11 cellular contexts compared by ENCODE assay signal in genomic region chr1:1322952-1323351, GRCh38. TPM values are rescaled to one million over a fixed set of nuclear protein-coding genes. Genes with fewer than 3 reads are reported as not detected.
A peak's percentile ranks its signal among the peaks of the same experiment; 100 is the strongest.
DNase-seq lines count a peak whose midpoint lies in the region; ATAC-seq, FAIRE-seq and TF ChIP-seq lines count a peak whose summit lies in the region.
"Had no signal": no experiment of that assay in that cellular context is flagged by ENCODE, and none has a peak within 500 bp of the region (broad histone marks: within the 10 kb centered on the region; RNA-seq: fewer than 3 reads in every experiment).

No MANE protein-coding gene starts in this region.

- peaks cover 27% of the 10 kb centered on the region for H3K36me3 Mint-ChIP-seq in activated B cell treated with CpG ODN at 0.5 μM for 24 hours (ENCODE audit: low read depth)

- H3K4me3 Mint-ChIP-seq in activated B cell treated with CpG ODN at 0.5 μM for 24 hours = peak overlapping the region; percentile 86

- no peak overlapping the region for H3K4me3 ChIP-seq in A549
- H3K4me3 ChIP-seq in DND-41 (ENCODE audit: low read depth in 1 of 2, low read length in 2 of 2) = peak overlapping the region in 1 of 2 experiments; percentile 59; a peak in 2 of 4 replicates
- H3K4me3 ChIP-seq in keratinocyte (ENCODE audit: control insufficient read depth in 2 of 3, extremely low read depth in 1 of 3, insufficient read depth in 2 of 3, low read depth in 1 of 3, low read length in 3 of 3) = no peak overlapping the region

- peak overlapping the region; percentile 61 for H3K4me2 ChIP-seq in A549
- peak overlapping the region; percentile 84 for H3K4me2 ChIP-seq in DND-41 (ENCODE audit: insufficient read depth, low read length)
- peak overlapping the region; percentile 35 for H3K4me2 ChIP-seq in keratinocyte (ENCODE audit: control insufficient read depth, extremely low read depth, insufficient read depth, low read depth, low read length)

- H3K27me3 ChIP-seq in DND-41 (ENCODE audit: insufficient read depth, low read length, poor library complexity) (no peaks in the 10 kb centered on the region), keratinocyte (ENCODE audit: control insufficient read depth, extremely low read depth, insufficient read depth, low read length) (no peaks in the 10 kb centered on the region)
- H3K27me3 ChIP-seq: stomach had no signal

- TF ChIP-seq POLR2A in A549 (IDR thresholded peaks at IDR 0.05; ENCODE audit: low read length) = no peak

- H3K9ac ChIP-seq in DND-41 (ENCODE audit: low read depth, low read length) (peak overlapping the region; percentile 48), keratinocyte (ENCODE audit: control insufficient read depth, extremely low read depth, insufficient read depth, low read length) (no peak overlapping the region)

- FAIRE-seq in A549 (lab: Jason Lieb, UNC) = no peak
- no peak for FAIRE-seq in keratinocyte (lab: Jason Lieb, UNC)
- FAIRE-seq: GM12891, TTC549 had no signal

- 87% methylated on average over 2 of the region's 10 CpGs for WGBS in A549 (ENCODE audit: missing lambda C conversion rate)

- no peaks in the 10 kb centered on the region for H3K9me3 Mint-ChIP-seq in activated B cell treated with CpG ODN at 0.5 μM for 24 hours

- H3K36me3 ChIP-seq in DND-41 (ENCODE audit: insufficient read depth, low read length) = peaks cover 60% of the 10 kb centered on the region
- peaks cover 22% of the 10 kb centered on the region in 2 experiments for H3K36me3 ChIP-seq in keratinocyte (ENCODE audit: control insufficient read depth in 2 of 2, extremely low read depth in 1 of 2, insufficient read depth in 2 of 2, low read length in 2 of 2)

- H3K4me1 ChIP-seq in A549 (peaks cover 20% of the 10 kb centered on the region), DND-41 (ENCODE audit: insufficient read depth, low read length) (peaks cover 51% of the 10 kb centered on the region), keratinocyte (ENCODE audit: control insufficient read depth, extremely low read depth, insufficient read depth, low read length) (peaks cover 28% of the 10 kb centered on the region)

- H4K20me1 ChIP-seq in DND-41 (ENCODE audit: insufficient read depth, low read length) (peaks cover 75% of the 10 kb centered on the region), keratinocyte (ENCODE audit: control insufficient read depth, extremely low read depth, insufficient read depth, low read length) (peaks cover 13% of the 10 kb centered on the region)

- no peak overlapping the region for H3K27ac ChIP-seq in A549
- H3K27ac ChIP-seq in DND-41 (ENCODE audit: low read length) = no peak overlapping the region
- H3K27ac ChIP-seq in keratinocyte (ENCODE audit: control insufficient read depth, insufficient read depth, low read length) = no peak overlapping the region

- H3K9me1 ChIP-seq in keratinocyte (ENCODE audit: control insufficient read depth, extremely low read depth, insufficient read depth, low read length) = no peaks in the 10 kb centered on the region

- H3K4me1 Mint-ChIP-seq in activated B cell treated with CpG ODN at 0.5 μM for 24 hours = peaks cover 37% of the 10 kb centered on the region

- ATAC-seq in A549 (no peak), DND-41 (ENCODE audit: insufficient read depth, low read depth) (no peak), activated B cell treated with CpG ODN at 0.5 μM for 24 hours (ENCODE audit: low read depth) (no peak)

- H3K79me2 ChIP-seq in DND-41 (ENCODE audit: insufficient read depth, low read length) (peaks cover 83% of the 10 kb centered on the region), keratinocyte (ENCODE audit: control insufficient read depth, insufficient read depth, low read length) (peaks cover 79% of the 10 kb centered on the region)

- CTCF ChIA-PET in A549 (lab: Yijun Ruan, JAX) (interaction anchor here (1.0 kb wide), 1 partner anchor 303 kb away, joined by 3 read pairs; the partner anchor contains the start of gene AGRN), activated B cell treated with CpG ODN at 0.5 μM for 24 hours (lab: Charles Lee) (no interaction called here)

- dilution Hi-C loops in keratinocyte (cut with MboI; ENCODE audit: extremely low pct_ligation_motif_present, low sequenced_read_pairs) = no loop called here

- intact Hi-C loops in activated B cell treated with CpG ODN at 0.5 μM for 24 hours (cut with micrococcal nuclease) = no loop called here

- H3K27me3 Mint-ChIP-seq in activated B cell treated with CpG ODN at 0.5 μM for 24 hours = no peaks in the 10 kb centered on the region

- H2AFZ ChIP-seq in DND-41 (ENCODE audit: low read depth, low read length) (no peak overlapping the region), keratinocyte (ENCODE audit: control insufficient read depth, low read length) (no peak overlapping the region)

- no peak for TF ChIP-seq RAD21 in A549 (conservative IDR thresholded peaks at IDR 0.05 in 1 of 2, IDR thresholded peaks at IDR 0.05 in 1 of 2)

- H3K9me3 ChIP-seq in A549 = no peaks in the 10 kb centered on the region
- no peaks in the 10 kb centered on the region for H3K9me3 ChIP-seq in DND-41 (ENCODE audit: insufficient read depth, low read length, severe bottlenecking)
- no peaks in the 10 kb centered on the region for H3K9me3 ChIP-seq in keratinocyte (ENCODE audit: control insufficient read depth, low read depth, low read length)
- H3K9me3 ChIP-seq: stomach had no signal

- POLR2A ChIA-PET in A549 (lab: Yijun Ruan, JAX) = no interaction called here
- POLR2A ChIA-PET in activated B cell treated with CpG ODN at 0.5 μM for 24 hours (lab: Charles Lee) = interaction anchor here (1.3 kb wide), 1 partner anchor 52 kb away, joined by 5 read pairs; the partner anchor contains the start of gene AURKAIP1

- no peak for TF ChIP-seq EP300 in A549 (IDR thresholded peaks at IDR 0.05)

- TF ChIP-seq CTCF in A549 (IDR thresholded peaks at IDR 0.05) = no peak
- TF ChIP-seq CTCF in DND-41 (IDR thresholded peaks at IDR 0.05; ENCODE audit: borderline replicate concordance, extremely low read depth, low read length, poor library complexity, severe bottlenecking) = no peak
- TF ChIP-seq CTCF in activated B cell treated with CpG ODN at 0.5 μM for 24 hours (IDR thresholded peaks at IDR 0.05) = no peak
- TF ChIP-seq CTCF in keratinocyte (optimal IDR thresholded peaks at IDR 0.05 in 1 of 3, IDR thresholded peaks at IDR 0.05 in 1 of 3, conservative IDR thresholded peaks at IDR 0.05 in 1 of 3; ENCODE audit: extremely low read depth in 1 of 3, insufficient read depth in 2 of 3, low read length in 3 of 3) = no peak

- no peak for DNase-seq in A549 (ENCODE audit: low read depth in 1 of 2, low spot score in 1 of 2)
- no peak for DNase-seq in DND-41
- DNase-seq in activated B cell treated with CpG ODN at 0.5 μM for 24 hours = no peak
- no peak for DNase-seq in keratinocyte (ENCODE audit: low read depth, low spot score)
- no peak for DNase-seq in occipital lobe (lab: John Stamatoyannopoulos, UW)
- no peak for DNase-seq in NCI-H128 (lab: John Stamatoyannopoulos, UW; ENCODE audit: unreplicated experiment)
- DNase-seq in GM03348 (ENCODE audit: low spot score) = no peak
- DNase-seq in NCI-H1092 treated with DMSO at 0.1 percent for 48 hours (lab: John Stamatoyannopoulos, UW) = no peak
- DNase-seq: stomach had no signal

- no peak overlapping the region for H3K27ac Mint-ChIP-seq in activated B cell treated with CpG ODN at 0.5 μM for 24 hours

RNA-seq across cellular contexts. Expression of gene INTS11, which starts 1.5 kb away (rescaled TPM):
- 41.9 and 44.3 TPM in 2 replicates for polyA plus RNA-seq in A549 (2011; rRNA removed)
- 88.3 and 102 TPM in 2 replicates for polyA plus RNA-seq in A549 (2012; cell fraction: cytosol; rRNA removed)
- 344 and 409 TPM in 2 replicates for polyA plus RNA-seq in A549 (2012; cell fraction: nucleus; rRNA removed)
- polyA plus RNA-seq in A549 (2017; fragmentation: RNase III; extraction: RNeasy Plus Mini Kit Qiagen cat#74134 plus additional on column Dnase treatment) = 62.9 to 71.2 TPM (median 62.9 TPM) in 3 replicates
- polyA minus RNA-seq in A549 (2011; rRNA and poly(A)+ RNA removed) = 116 and 130 TPM in 2 replicates
- total RNA-seq in activated B cell treated with CpG ODN at 0.5 μM for 24 hours = 131 and 151 TPM in 2 replicates
- polyA plus RNA-seq in keratinocyte = 70.4 to 89.8 TPM (median 76.9 TPM) in 3 replicates
- polyA plus RNA-seq in keratinocyte (2011; ENCODE audit: low read depth) = 33.3 TPM
- polyA plus RNA-seq in keratinocyte (2011; cell fraction: cytosol; rRNA removed) = 53.8 and 70.3 TPM in 2 replicates
- polyA plus RNA-seq in keratinocyte (2011; cell fraction: nucleus; rRNA removed) = 165 and 204 TPM in 2 replicates
- 69.7 and 83.9 TPM in 2 replicates for polyA plus RNA-seq in keratinocyte (2012; ENCODE audit: low replicate concordance)
- polyA minus RNA-seq in keratinocyte = 73.3 to 216 TPM (median 94.2 TPM) in 3 replicates
- 63.5 TPM for polyA minus RNA-seq in keratinocyte (2011; cell fraction: cytosol; rRNA and poly(A)+ RNA removed)
- polyA minus RNA-seq in keratinocyte (2011; cell fraction: nucleus; rRNA and poly(A)+ RNA removed) = 66.9 and 70.7 TPM in 2 replicates
- total RNA-seq in occipital lobe = 28.2 TPM

RNA-seq across cellular contexts. Expression of gene CPTP, which starts 1.6 kb away (rescaled TPM):
- polyA plus RNA-seq in A549 (2011; rRNA removed) (3.9 and 4.3 TPM in 2 replicates), A549 (2017; fragmentation: RNase III; extraction: RNeasy Plus Mini Kit Qiagen cat#74134 plus additional on column Dnase treatment) (10.2 to 11.9 TPM (median 10.7 TPM) in 3 replicates), keratinocyte (5.8 to 14.0 TPM (median 11.8 TPM) in 3 replicates)
- 9.1 and 14.9 TPM in 2 replicates for polyA plus RNA-seq in A549 (2012; cell fraction: cytosol; rRNA removed)
- polyA plus RNA-seq in A549 (2012; cell fraction: nucleus; rRNA removed) = 10.2 and 16.9 TPM in 2 replicates
- 3.6 and 3.8 TPM in 2 replicates for polyA minus RNA-seq in A549 (2011; rRNA and poly(A)+ RNA removed)
- total RNA-seq in activated B cell treated with CpG ODN at 0.5 μM for 24 hours (13.8 and 15.3 TPM in 2 replicates), occipital lobe (12.3 TPM)
- 4.4 TPM for polyA plus RNA-seq in keratinocyte (2011; ENCODE audit: low read depth)
- 9.4 and 26.1 TPM in 2 replicates for polyA plus RNA-seq in keratinocyte (2011; cell fraction: cytosol; rRNA removed)
- polyA plus RNA-seq in keratinocyte (2011; cell fraction: nucleus; rRNA removed) = 8.9 and 14.9 TPM in 2 replicates
- 20.3 and 26.7 TPM in 2 replicates for polyA plus RNA-seq in keratinocyte (2012; ENCODE audit: low replicate concordance)
- 3.9 to 12.4 TPM (median 7.6 TPM) in 3 replicates for polyA minus RNA-seq in keratinocyte
- 65.6 TPM for polyA minus RNA-seq in keratinocyte (2011; cell fraction: cytosol; rRNA and poly(A)+ RNA removed)
- polyA minus RNA-seq in keratinocyte (2011; cell fraction: nucleus; rRNA and poly(A)+ RNA removed) = 11.9 and 14.7 TPM in 2 replicates

RNA-seq across cellular contexts. Expression of gene TAS1R3, which starts 8.1 kb away (rescaled TPM):
- polyA plus RNA-seq in A549 (2011; rRNA removed) (0.05 and 0.07 TPM in 2 replicates), A549 (2017; fragmentation: RNase III; extraction: RNeasy Plus Mini Kit Qiagen cat#74134 plus additional on column Dnase treatment) (0.14 to 0.24 TPM (median 0.15 TPM) in 3 replicates), keratinocyte (0.01 to 0.08 TPM (median 0.04 TPM) in 3 replicates)
- polyA plus RNA-seq in A549 (2012; cell fraction: cytosol; rRNA removed) = 0.07 and 0.18 TPM in 2 replicates
- 1.5 and 1.8 TPM in 2 replicates for polyA plus RNA-seq in A549 (2012; cell fraction: nucleus; rRNA removed)
- 0.05 TPM in 1 of 2 replicates, not detected in the other for polyA minus RNA-seq in A549 (2011; rRNA and poly(A)+ RNA removed)
- total RNA-seq in activated B cell treated with CpG ODN at 0.5 μM for 24 hours (2.5 and 2.7 TPM in 2 replicates), occipital lobe (0.31 TPM)
- 0.07 TPM for polyA plus RNA-seq in keratinocyte (2011; ENCODE audit: low read depth)
- 0.02 and 0.03 TPM in 2 replicates for polyA plus RNA-seq in keratinocyte (2011; cell fraction: cytosol; rRNA removed)
- 0.09 and 0.20 TPM in 2 replicates for polyA plus RNA-seq in keratinocyte (2011; cell fraction: nucleus; rRNA removed)
- polyA plus RNA-seq in keratinocyte (2012; ENCODE audit: low replicate concordance) = 0.14 and 0.27 TPM in 2 replicates
- 0.03 TPM in 1 of 3 replicates, not detected in the others for polyA minus RNA-seq in keratinocyte
- polyA minus RNA-seq in keratinocyte (2011; cell fraction: cytosol; rRNA and poly(A)+ RNA removed) = not detected
- polyA minus RNA-seq in keratinocyte (2011; cell fraction: nucleus; rRNA and poly(A)+ RNA removed) = 0.11 and 0.23 TPM in 2 replicates

RNA-seq across cellular contexts. Expression of gene PUSL1, which starts 14.6 kb away (rescaled TPM):
- polyA plus RNA-seq in A549 (2011; rRNA removed) (6.2 and 7.4 TPM in 2 replicates), A549 (2017; fragmentation: RNase III; extraction: RNeasy Plus Mini Kit Qiagen cat#74134 plus additional on column Dnase treatment) (14.1 to 15.0 TPM (median 14.6 TPM) in 3 replicates), keratinocyte (11.4 to 20.5 TPM (median 14.9 TPM) in 3 replicates)
- polyA plus RNA-seq in A549 (2012; cell fraction: cytosol; rRNA removed) = 27.6 and 39.0 TPM in 2 replicates
- 28.2 and 47.8 TPM in 2 replicates for polyA plus RNA-seq in A549 (2012; cell fraction: nucleus; rRNA removed)
- polyA minus RNA-seq in A549 (2011; rRNA and poly(A)+ RNA removed) = 3.8 and 4.9 TPM in 2 replicates
- total RNA-seq in activated B cell treated with CpG ODN at 0.5 μM for 24 hours (11.9 and 12.6 TPM in 2 replicates), occipital lobe (8.0 TPM)
- polyA plus RNA-seq in keratinocyte (2011; ENCODE audit: low read depth) = 2.0 TPM
- 8.6 and 26.5 TPM in 2 replicates for polyA plus RNA-seq in keratinocyte (2011; cell fraction: cytosol; rRNA removed)
- 12.2 and 16.8 TPM in 2 replicates for polyA plus RNA-seq in keratinocyte (2011; cell fraction: nucleus; rRNA removed)
- polyA plus RNA-seq in keratinocyte (2012; ENCODE audit: low replicate concordance) = 9.1 and 19.4 TPM in 2 replicates
- polyA minus RNA-seq in keratinocyte = 3.8 to 11.5 TPM (median 4.9 TPM) in 3 replicates
- 22.4 TPM for polyA minus RNA-seq in keratinocyte (2011; cell fraction: cytosol; rRNA and poly(A)+ RNA removed)
- 7.5 and 17.3 TPM in 2 replicates for polyA minus RNA-seq in keratinocyte (2011; cell fraction: nucleus; rRNA and poly(A)+ RNA removed)

RNA-seq across cellular contexts. Expression of gene ACAP3, which starts 15.2 kb away (rescaled TPM):
- polyA plus RNA-seq in A549 (2011; rRNA removed) (6.6 and 7.5 TPM in 2 replicates), A549 (2017; fragmentation: RNase III; extraction: RNeasy Plus Mini Kit Qiagen cat#74134 plus additional on column Dnase treatment) (19.7 to 24.2 TPM (median 24.2 TPM) in 3 replicates), keratinocyte (13.4 to 45.8 TPM (median 17.4 TPM) in 3 replicates)
- polyA plus RNA-seq in A549 (2012; cell fraction: cytosol; rRNA removed) = 18.9 and 22.4 TPM in 2 replicates
- 230 and 233 TPM in 2 replicates for polyA plus RNA-seq in A549 (2012; cell fraction: nucleus; rRNA removed)
- polyA minus RNA-seq in A549 (2011; rRNA and poly(A)+ RNA removed) = 5.6 and 12.5 TPM in 2 replicates
- total RNA-seq in activated B cell treated with CpG ODN at 0.5 μM for 24 hours (16.2 and 26.1 TPM in 2 replicates), occipital lobe (51.3 TPM)
- polyA plus RNA-seq in keratinocyte (2011; ENCODE audit: low read depth) = 11.6 TPM
- polyA plus RNA-seq in keratinocyte (2011; cell fraction: cytosol; rRNA removed) = 6.8 and 11.9 TPM in 2 replicates
- polyA plus RNA-seq in keratinocyte (2011; cell fraction: nucleus; rRNA removed) = 114 and 161 TPM in 2 replicates
- polyA plus RNA-seq in keratinocyte (2012; ENCODE audit: low replicate concordance) = 23.3 TPM in 2 replicates
- polyA minus RNA-seq in keratinocyte = 19.9 to 32.3 TPM (median 29.2 TPM) in 3 replicates
- polyA minus RNA-seq in keratinocyte (2011; cell fraction: cytosol; rRNA and poly(A)+ RNA removed) = 55.4 TPM
- polyA minus RNA-seq in keratinocyte (2011; cell fraction: nucleus; rRNA and poly(A)+ RNA removed) = 47.2 and 52.3 TPM in 2 replicates
